In genomic region chr3:72860846-72861245, GRCh38 we compare ENCODE assay signal across 34 cellular contexts.
"Had no signal": no experiment of that assay in that cellular context is flagged by ENCODE, and none has a peak within 500 bp of the region (broad histone marks: within the 10 kb centered on the region; RNA-seq: fewer than 3 reads in every experiment).

No MANE protein-coding gene starts in this region.

- DNase-seq: Karpas-422, Kasumi-1, MG63, MM.1S, MV-4-11, NCI-H1048, NCI-H1092, NCI-H1092 treated with DMSO at 0.1 percent for 48 hours, NCI-H1105, NCI-H1105 treated with DMSO at 0.1 percent for 48 hours, NCI-H1417, NCI-H1417 treated with DMSO at 0.1 percent for 48 hours, NCI-H1436, NCI-H1436 treated with DMSO at 0.1 percent for 48 hours, NCI-H146, NCI-H1694, NCI-H1694 treated with DMSO at 0.1 percent for 48 hours, NCI-H187, NCI-H187 treated with DMSO at 0.1 percent for 48 hours, NCI-H1930, NCI-H2029, NCI-H2029 treated with DMSO at 0.1 percent for 48 hours, NCI-H2081, NCI-H2107, NCI-H2171, NCI-H2171 treated with DMSO at 0.1 percent for 48 hours, NCI-H2227 treated with DMSO at 0.1 percent for 48 hours, NCI-H226, NCI-H345, NCI-H446, NCI-H446 treated with DMSO at 0.1 percent for 48 hours, NCI-H510A, NCI-H510A treated with DMSO at 0.1 percent for 48 hours, NCI-H524 had no signal

- H3K9me3 ChIP-seq: MG63 had no signal

- H3K4me3 ChIP-seq: MG63 had no signal

- H3K27me3 ChIP-seq: MG63 had no signal

- H3K36me3 ChIP-seq: MG63 had no signal
